Comparison of ENCODE assay signal across 8 cellular contexts in the genomic region with DNA sequence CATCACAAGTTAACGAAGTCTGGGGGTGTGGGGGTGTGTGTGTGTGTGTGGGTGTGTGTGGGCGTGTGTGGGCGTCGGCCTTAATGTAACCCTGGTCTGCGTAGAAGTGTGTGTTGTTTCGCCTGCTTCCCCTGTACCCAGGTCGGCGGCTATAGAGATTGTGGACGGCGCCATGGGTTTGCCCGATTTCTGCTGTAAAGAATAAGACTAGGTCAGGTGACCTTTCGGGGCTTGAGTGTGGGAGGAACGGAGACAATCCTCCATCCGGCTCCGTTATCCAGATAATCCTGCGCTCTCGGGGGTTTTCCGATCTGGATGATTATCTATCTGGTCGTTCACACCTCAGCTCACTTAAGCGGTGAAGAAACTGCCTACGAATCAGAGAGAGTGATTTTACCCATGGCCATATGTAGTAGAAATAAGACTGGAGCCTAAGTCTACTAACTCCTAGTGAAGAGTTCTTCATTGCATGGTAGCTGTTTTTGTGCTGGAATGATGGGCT. TPM values are rescaled to one million over a fixed set of nuclear protein-coding genes. Genes with fewer than 3 reads are reported as not detected.
DNase-seq lines count a peak whose midpoint lies in the region; ATAC-seq and TF ChIP-seq lines count a peak whose summit lies in the region.

No MANE protein-coding gene starts in this region.

- H3K27ac ChIP-seq in endodermal cell (ENCODE audit: low read depth, low read length) (no peak overlapping the region), muscle layer of colon (ENCODE audit: low read depth, low read length) (peak overlapping the region; percentile 100)

- peak overlapping the region; percentile 95 for H3K4me3 Mint-ChIP-seq in activated CD4-positive, alpha-beta T cell treated with anti-CD3 and anti-CD28 coated beads, Interleukin-2, amount 10 ng/mL, durations not matched to agents 7 days and 5 days
- peak overlapping the region; percentile 97 for H3K4me3 Mint-ChIP-seq in endodermal cell
- H3K4me3 Mint-ChIP-seq in stimulated activated effector memory CD8-positive, alpha-beta T cell treated with anti-CD3 and anti-CD28 coated beads, Interleukin-12 subunit alpha, Interleukin-12 subunit beta, amount 100 ng/mL, for 72 hours: peak overlapping the region; percentile 99

- peak; percentile 37 for DNase-seq in EL
- peak; percentile 50 for DNase-seq in activated CD4-positive, alpha-beta T cell treated with anti-CD3 and anti-CD28 coated beads, Interleukin-2, amount 10 ng/mL, durations not matched to agents 7 days and 5 days
- DNase-seq in endodermal cell: peak; percentile 79
- no peak for DNase-seq in stimulated activated effector memory CD8-positive, alpha-beta T cell treated with anti-CD3 and anti-CD28 coated beads, Interleukin-12 subunit alpha, Interleukin-12 subunit beta, amount 100 ng/mL, for 72 hours (ENCODE audit: low spot score in 2 of 2)
- DNase-seq in NCI-H187 (lab: John Stamatoyannopoulos, UW): no peak

- WGBS in endodermal cell (ENCODE audit: insufficient coverage in 1 of 2, insufficient read length in 1 of 2), 2 experiments: 0 to 1% methylated on average over 9 to 21 of the region's 21 CpGs

- no peaks in the 10 kb centered on the region for H3K27me3 Mint-ChIP-seq in activated CD4-positive, alpha-beta T cell treated with anti-CD3 and anti-CD28 coated beads, Interleukin-2, amount 10 ng/mL, durations not matched to agents 7 days and 5 days
- peaks cover 4% of the 10 kb centered on the region for H3K27me3 Mint-ChIP-seq in endodermal cell (ENCODE audit: insufficient read depth)

- CTCF ChIA-PET in activated CD4-positive, alpha-beta T cell treated with anti-CD3 and anti-CD28 coated beads, Interleukin-2, amount 10 ng/mL, durations not matched to agents 7 days and 5 days (lab: Charles Lee): interaction anchor here (1.2 to 1.9 kb wide), 5 partner anchors 10 to 85 kb away, joined by 3 to 7 read pairs (median 3); no protein-coding TSS in a partner anchor

- H3K9me3 ChIP-seq in Loucy (ENCODE audit: insufficient read depth, low read depth, low read length): no peaks in the 10 kb centered on the region
- H3K9me3 ChIP-seq in endodermal cell (ENCODE audit: control insufficient read depth, low read length): no peaks in the 10 kb centered on the region
- H3K9me3 ChIP-seq in muscle layer of colon (ENCODE audit: low read length): no peaks in the 10 kb centered on the region

- H3K36me3 ChIP-seq in Loucy (ENCODE audit: insufficient read depth, low read length) (no peaks in the 10 kb centered on the region), endodermal cell (ENCODE audit: control insufficient read depth, insufficient read depth, low read length) (no peaks in the 10 kb centered on the region), muscle layer of colon (ENCODE audit: insufficient read depth, low read length) (no peaks in the 10 kb centered on the region)

- H3K27ac Mint-ChIP-seq in activated CD4-positive, alpha-beta T cell treated with anti-CD3 and anti-CD28 coated beads, Interleukin-2, amount 10 ng/mL, durations not matched to agents 7 days and 5 days: peak overlapping the region; percentile 100
- peak overlapping the region; percentile 100 for H3K27ac Mint-ChIP-seq in endodermal cell
- peak overlapping the region; percentile 100 for H3K27ac Mint-ChIP-seq in stimulated activated effector memory CD8-positive, alpha-beta T cell treated with anti-CD3 and anti-CD28 coated beads, Interleukin-12 subunit alpha, Interleukin-12 subunit beta, amount 100 ng/mL, for 72 hours

- peaks cover 23% of the 10 kb centered on the region for H4K20me1 ChIP-seq in Loucy (ENCODE audit: insufficient read depth, low read length, poor library complexity, severe bottlenecking)

- peak overlapping the region; percentile 92 for H3K4me2 ChIP-seq in Loucy (ENCODE audit: low read depth, low read length, poor library complexity, severe bottlenecking)

- H3K4me3 ChIP-seq in Loucy (ENCODE audit: low read length, poor library complexity, severe bottlenecking) (peak overlapping the region; percentile 86), endodermal cell (ENCODE audit: low read length) (peak overlapping the region; percentile 90), muscle layer of colon (ENCODE audit: low read depth in 1 of 2, low read length in 2 of 2) (peak overlapping the region; percentile 89 to 95)

- peak overlapping the region; percentile 93 for H2AFZ ChIP-seq in Loucy (ENCODE audit: low read length)

- H3F3A ChIP-seq in Loucy (ENCODE audit: low read depth): no peaks in the 10 kb centered on the region

- peaks cover 47% of the 10 kb centered on the region for H3K4me1 Mint-ChIP-seq in activated CD4-positive, alpha-beta T cell treated with anti-CD3 and anti-CD28 coated beads, Interleukin-2, amount 10 ng/mL, durations not matched to agents 7 days and 5 days
- peaks cover 32% of the 10 kb centered on the region for H3K4me1 Mint-ChIP-seq in endodermal cell
- peaks cover 49% of the 10 kb centered on the region for H3K4me1 Mint-ChIP-seq in stimulated activated effector memory CD8-positive, alpha-beta T cell treated with anti-CD3 and anti-CD28 coated beads, Interleukin-12 subunit alpha, Interleukin-12 subunit beta, amount 100 ng/mL, for 72 hours

- TF ChIP-seq CTCF in Loucy (conservative IDR thresholded peaks at IDR 0.05; ENCODE audit: low read length) (no peak), endodermal cell (conservative IDR thresholded peaks at IDR 0.05) (no peak)

- H3K4me1 ChIP-seq in Loucy (ENCODE audit: insufficient read depth, low read length, poor library complexity, severe bottlenecking): peaks cover 39% of the 10 kb centered on the region
- H3K4me1 ChIP-seq in endodermal cell (ENCODE audit: control insufficient read depth, insufficient read depth, low read length): no peaks in the 10 kb centered on the region
- H3K4me1 ChIP-seq in muscle layer of colon (ENCODE audit: insufficient read depth, low read length): peaks cover 23% of the 10 kb centered on the region

- peaks cover 95% of the 10 kb centered on the region for H3K79me2 ChIP-seq in Loucy (ENCODE audit: insufficient read depth, low read length)

- peak overlapping the region; percentile 81 for H3K9ac ChIP-seq in Loucy (ENCODE audit: low read depth, low read length, poor library complexity, severe bottlenecking)
- peak overlapping the region; percentile 58 for H3K9ac ChIP-seq in endodermal cell (ENCODE audit: extremely low read depth, low read length, poor library complexity, severe bottlenecking)
- H3K9ac ChIP-seq in muscle layer of colon (ENCODE audit: low read length): peak overlapping the region; percentile 98

- POLR2A ChIA-PET in activated CD4-positive, alpha-beta T cell treated with anti-CD3 and anti-CD28 coated beads, Interleukin-2, amount 10 ng/mL, durations not matched to agents 7 days and 5 days (lab: Charles Lee): interaction anchor here (1.3 kb wide), 1 partner anchor 61 kb away, joined by 3 read pairs; no protein-coding TSS in a partner anchor

- H3K27me3 ChIP-seq in Loucy (ENCODE audit: insufficient read depth, low read length, poor library complexity, severe bottlenecking): no peaks in the 10 kb centered on the region
- no peaks in the 10 kb centered on the region for H3K27me3 ChIP-seq in endodermal cell (ENCODE audit: control insufficient read depth, insufficient read depth, low read length, poor library complexity, severe bottlenecking)
- no peaks in the 10 kb centered on the region for H3K27me3 ChIP-seq in muscle layer of colon (ENCODE audit: control insufficient read depth in 1 of 2, insufficient read depth in 2 of 2, low read length in 2 of 2)

- H3K9me3 Mint-ChIP-seq in activated CD4-positive, alpha-beta T cell treated with anti-CD3 and anti-CD28 coated beads, Interleukin-2, amount 10 ng/mL, durations not matched to agents 7 days and 5 days: no peaks in the 10 kb centered on the region
- H3K9me3 Mint-ChIP-seq in endodermal cell: no peaks in the 10 kb centered on the region
- no peaks in the 10 kb centered on the region for H3K9me3 Mint-ChIP-seq in stimulated activated effector memory CD8-positive, alpha-beta T cell treated with anti-CD3 and anti-CD28 coated beads, Interleukin-12 subunit alpha, Interleukin-12 subunit beta, amount 100 ng/mL, for 72 hours

- H3K36me3 Mint-ChIP-seq in activated CD4-positive, alpha-beta T cell treated with anti-CD3 and anti-CD28 coated beads, Interleukin-2, amount 10 ng/mL, durations not matched to agents 7 days and 5 days (ENCODE audit: low read depth): peaks cover 5% of the 10 kb centered on the region
- no peaks in the 10 kb centered on the region for H3K36me3 Mint-ChIP-seq in endodermal cell (ENCODE audit: low read depth)
- H3K36me3 Mint-ChIP-seq in stimulated activated effector memory CD8-positive, alpha-beta T cell treated with anti-CD3 and anti-CD28 coated beads, Interleukin-12 subunit alpha, Interleukin-12 subunit beta, amount 100 ng/mL, for 72 hours: peaks cover 35% of the 10 kb centered on the region

- ATAC-seq in GM21619 (IDR thresholded peaks at IDR 0.05; ENCODE audit: unreplicated experiment): peak; percentile 4
- peak; percentile 46 for ATAC-seq in stimulated activated effector memory CD8-positive, alpha-beta T cell treated with anti-CD3 and anti-CD28 coated beads, Interleukin-12 subunit alpha, Interleukin-12 subunit beta, amount 100 ng/mL, for 72 hours

- no peaks in the 10 kb centered on the region for H3K9me2 ChIP-seq in Loucy (replicated peaks; ENCODE audit: low read depth, low read length)

RNA-seq across cellular contexts. Expression of a gene that starts 0.5 kb away (rescaled TPM):
- 10 to 100 TPM; 65.2 to 72.7 TPM for total RNA-seq in activated CD4-positive, alpha-beta T cell treated with anti-CD3 and anti-CD28 coated beads, Interleukin-2, amount 10 ng/mL, durations not matched to agents 7 days and 5 days
- total RNA-seq in endodermal cell: 10 to 100 TPM; 37.8 to 41.0 TPM
- polyA plus RNA-seq in endodermal cell (2013, experiment 1 of 2): 51.5 TPM
- 45.7 TPM for polyA plus RNA-seq in endodermal cell (2013, experiment 2 of 2)

RNA-seq across cellular contexts. Expression of a gene that starts 0.8 kb away (rescaled TPM):
- total RNA-seq in activated CD4-positive, alpha-beta T cell treated with anti-CD3 and anti-CD28 coated beads, Interleukin-2, amount 10 ng/mL, durations not matched to agents 7 days and 5 days: 100 to 1,000 TPM; 117 to 124 TPM
- total RNA-seq in endodermal cell: 10 to 100 TPM; 83.8 to 86.7 TPM
- 107 TPM for polyA plus RNA-seq in endodermal cell (2013, experiment 1 of 2)
- 93.5 TPM for polyA plus RNA-seq in endodermal cell (2013, experiment 2 of 2)

Comparison
In these comparisons a context has a peak if more than half of its experiments do, and no peak if none do; other contexts are left out.
1. DNase-seq: peak in EL (single experiment), activated CD4-positive, alpha-beta T cell treated with anti-CD3 and anti-CD28 coated beads, Interleukin-2, amount 10 ng/mL, durations not matched to agents 7 days and 5 days (single experiment) and endodermal cell (single experiment); none in stimulated activated effector memory CD8-positive, alpha-beta T cell treated with anti-CD3 and anti-CD28 coated beads, Interleukin-12 subunit alpha, Interleukin-12 subunit beta, amount 100 ng/mL, for 72 hours (0 of 2) and NCI-H187 (0 of 2).
2. Peak in every context shown above with its lines, with median percentiles within 50 percentile points of each other: H3K4me3 ChIP-seq, H3K9ac ChIP-seq, H3K27ac Mint-ChIP-seq and H3K4me3 Mint-ChIP-seq.